ENCODE assay signal across 29 cellular contexts in genomic region chr14:54935100-54935499, GRCh38.
"Had no signal": no experiment of that assay in that cellular context is flagged by ENCODE, and none has a peak within 500 bp of the region (broad histone marks: within the 10 kb centered on the region; RNA-seq: fewer than 3 reads in every experiment).

No MANE protein-coding gene starts in this region.

- H3K4me3 Mint-ChIP-seq: dendritic cell treated with granulocyte-macrophage colony-stimulating factor and Interleukin-4, amounts not matched to agents 40 ng/mL and 50 ng/mL, for 4 days; effector memory CD8-positive, alpha-beta T cell; endodermal cell had no signal

- H3K4me3 ChIP-seq: colonic mucosa, coronary artery, dorsolateral prefrontal cortex, esophagus muscularis mucosa, esophagus squamous epithelium, gastrocnemius medialis, gastroesophageal sphincter, heart left ventricle, heart right ventricle had no signal

- DNase-seq: colonic mucosa; cortex of kidney; dermis blood vessel endothelial cell; dorsolateral prefrontal cortex; effector CD4-positive, alpha-beta T cell; effector CD8-positive, alpha-beta T cell; effector memory CD4-positive, alpha-beta T cell; effector memory CD8-positive, alpha-beta T cell; endodermal cell; erythroblast; esophagus squamous epithelium; foreskin fibroblast; foreskin keratinocyte; foreskin melanocyte; gastrocnemius medialis; glutamatergic neuron; head of caudate nucleus; heart left ventricle; heart right ventricle had no signal

- H3K27me3 Mint-ChIP-seq: dendritic cell treated with granulocyte-macrophage colony-stimulating factor and Interleukin-4, amounts not matched to agents 40 ng/mL and 50 ng/mL, for 4 days; effector memory CD8-positive, alpha-beta T cell had no signal

- H3K9me3 Mint-ChIP-seq: dendritic cell treated with granulocyte-macrophage colony-stimulating factor and Interleukin-4, amounts not matched to agents 40 ng/mL and 50 ng/mL, for 4 days; effector memory CD8-positive, alpha-beta T cell; endodermal cell had no signal

- H3K4me1 ChIP-seq: colonic mucosa, esophagus muscularis mucosa, esophagus squamous epithelium, foreskin keratinocyte, gastrocnemius medialis, gastroesophageal sphincter, heart left ventricle, heart right ventricle had no signal

- H3K27me3 ChIP-seq: colonic mucosa, dorsolateral prefrontal cortex, esophagus muscularis mucosa, esophagus squamous epithelium, foreskin keratinocyte, gastrocnemius medialis, gastroesophageal sphincter, heart left ventricle, heart right ventricle had no signal

- H3K27ac ChIP-seq: colonic mucosa, coronary artery, dorsolateral prefrontal cortex, epithelial cell of prostate, esophagus muscularis mucosa, esophagus squamous epithelium, foreskin keratinocyte, gastrocnemius medialis, gastroesophageal sphincter, heart left ventricle, heart right ventricle had no signal

- H3K9me3 ChIP-seq: colonic mucosa, esophagus muscularis mucosa, esophagus squamous epithelium, gastrocnemius medialis, gastroesophageal sphincter, heart left ventricle, heart right ventricle had no signal

- H3K36me3 ChIP-seq: colonic mucosa, esophagus muscularis mucosa, esophagus squamous epithelium, gastrocnemius medialis, gastroesophageal sphincter, heart left ventricle, heart right ventricle had no signal

- FAIRE-seq: colon, endometrium, endothelial cell of umbilical vein, frontal cortex had no signal

- H3K27ac Mint-ChIP-seq: dendritic cell treated with granulocyte-macrophage colony-stimulating factor and Interleukin-4, amounts not matched to agents 40 ng/mL and 50 ng/mL, for 4 days; effector memory CD8-positive, alpha-beta T cell; endodermal cell had no signal

- ATAC-seq: effector memory CD8-positive, alpha-beta T cell; esophagus mucosa; foreskin keratinocyte; gastrocnemius medialis; gastroesophageal sphincter; heart left ventricle; heart right ventricle had no signal

- H3K4me1 Mint-ChIP-seq: endodermal cell had no signal
